ENCODE assay signal across 25 cellular contexts in the genomic region with DNA sequence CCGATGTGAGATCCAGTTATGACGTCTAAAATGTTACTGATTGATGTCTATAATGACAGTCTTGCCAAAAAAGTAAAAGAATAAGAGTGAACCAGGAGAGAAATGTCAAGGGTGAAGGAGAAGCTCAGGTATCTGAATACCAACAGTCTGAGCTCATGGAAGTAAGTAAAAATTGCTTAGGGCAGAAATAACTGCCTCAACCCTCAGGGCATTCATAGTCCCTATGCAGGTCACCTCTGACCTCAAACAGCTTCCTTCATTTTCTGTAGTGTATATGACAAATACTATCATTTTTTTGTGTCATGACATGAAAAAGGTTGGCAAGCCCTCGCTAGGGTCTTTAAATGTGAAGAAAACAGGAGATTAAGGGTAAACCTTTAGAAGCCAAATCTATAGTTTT.
"Had no signal": no experiment of that assay in that cellular context is flagged by ENCODE, and none has a peak within 500 bp of the region (broad histone marks: within the 10 kb centered on the region; RNA-seq: fewer than 3 reads in every experiment).

No MANE protein-coding gene starts in this region.

- ATAC-seq: stimulated activated effector memory CD8-positive, alpha-beta T cell treated with anti-CD3 and anti-CD28 coated beads, Interleukin-12 subunit alpha, Interleukin-12 subunit beta, amount 100 ng/mL, for 72 hours; stimulated activated memory B cell treated with anti-CD40 and anti-IgM and Interleukin-4, amounts not matched to agents 10 μg/mL and 1 μg/mL and 100 μg/mL, for 72 hours; stimulated activated naive B cell treated with anti-CD40 and anti-IgM and Interleukin-4, amounts not matched to agents 10 μg/mL and 1 μg/mL and 100 μg/mL, for 72 hours; stimulated activated naive CD8-positive, alpha-beta T cell treated with anti-CD3 and anti-CD28 coated beads, Interleukin-15, amount 100 ng/mL, for 72 hours; stimulated activated naive CD8-positive, alpha-beta T cell treated with anti-CD3 and anti-CD28 coated beads, Interleukin-15, Interleukin-2, amounts not matched to agents 100 U/mL and 50 U/mL, for 24 hours; upper lobe of right lung had no signal

- H3K36me3 ChIP-seq: thoracic aorta, thyroid gland, transverse colon, upper lobe of left lung, upper lobe of right lung, uterus, vagina had no signal

- H3K27ac ChIP-seq: stomach, suprapubic skin, testis, thoracic aorta, thyroid gland, tibial artery, tibial nerve, transverse colon, upper lobe of left lung, upper lobe of right lung, uterus, vagina had no signal

- H3K4me1 ChIP-seq: stomach, suprapubic skin, testis, thyroid gland, tibial artery, tibial nerve, transverse colon, upper lobe of left lung, upper lobe of right lung, uterus, vagina had no signal

- H3K9me3 ChIP-seq: stomach, suprapubic skin, testis, thoracic aorta, thyroid gland, tibial artery, tibial nerve, transverse colon, upper lobe of left lung, upper lobe of right lung, uterus, vagina had no signal

- H3K27me3 ChIP-seq: stomach, suprapubic skin, testis, thyroid gland, tibial artery, tibial nerve, transverse colon, upper lobe of left lung, upper lobe of right lung, uterus, vagina had no signal

- DNase-seq: stimulated activated CD4-positive, alpha-beta T cell treated with anti-CD3 and anti-CD28 coated beads, Interleukin-2, amount 100 ng/mL, for 48 hours; stimulated activated CD4-positive, alpha-beta T cell treated with anti-CD3 and anti-CD28 coated beads, Interleukin-4, amount 100 ng/mL, for 1 hour; stimulated activated CD4-positive, alpha-beta T cell treated with anti-CD3 and anti-CD28 coated beads, Interleukin-4, amount 100 ng/mL, for 24 hours; stimulated activated CD4-positive, alpha-beta T cell treated with anti-CD3 and anti-CD28 coated beads, Interleukin-4, amount 100 ng/mL, for 4 hours; stimulated activated CD8-positive, alpha-beta memory T cell treated with anti-CD3 and anti-CD28 coated beads, Interleukin-4, amount 100 ng/mL, for 48 hours; stimulated activated naive B cell treated with anti-CD40 and anti-IgM and Interleukin-4, amounts not matched to agents 10 μg/mL and 1 μg/mL and 100 μg/mL, for 72 hours; stimulated activated naive CD4-positive, alpha-beta T cell; stimulated activated naive CD4-positive, alpha-beta T cell treated with Interleukin-2 at 50 U/mL for 16 hours; stimulated activated naive CD8-positive, alpha-beta T cell treated with anti-CD3 and anti-CD28 coated beads, Interleukin-15, amount 100 ng/mL, for 72 hours; stimulated activated naive CD8-positive, alpha-beta T cell treated with anti-CD3 and anti-CD28 coated beads, Interleukin-15, Interleukin-2, amounts not matched to agents 100 U/mL and 50 U/mL, for 24 hours; stomach; substantia nigra; testis; thyroid gland; tibial artery; transverse colon; upper lobe of left lung; upper lobe of right lung; uterus had no signal

- H3K4me3 ChIP-seq: stomach, suprapubic skin, testis, thoracic aorta, thyroid gland, tibial artery, tibial nerve, transverse colon, upper lobe of left lung, upper lobe of right lung, uterus, vagina had no signal
